9 cellular contexts compared by ENCODE assay signal in genomic region chr1:157105988-157106812, GRCh38. TPM values are rescaled to one million over a fixed set of nuclear protein-coding genes. Genes with fewer than 3 reads are reported as not detected.
DNase-seq lines count a peak whose midpoint lies in the region; ATAC-seq lines count a peak whose summit lies in the region.
"Had no signal": no experiment of that assay in that cellular context is flagged by ENCODE, and none has a peak within 500 bp of the region (broad histone marks: within the 10 kb centered on the region; RNA-seq: fewer than 3 reads in every experiment).

No MANE protein-coding gene starts in this region.

- peaks cover 11% of the 10 kb centered on the region for H3K4me1 Mint-ChIP-seq in activated CD4-positive, alpha-beta memory T cell treated with anti-CD3 and anti-CD28 coated beads for 36 hours (ENCODE audit: low read depth)

- H3K27me3 Mint-ChIP-seq in activated CD4-positive, alpha-beta memory T cell treated with anti-CD3 and anti-CD28 coated beads for 36 hours = peaks cover 26% of the 10 kb centered on the region

- DNase-seq in D341Med (ENCODE audit: low spot score) (peak; percentile 39), hippocampal formation (lab: John Stamatoyannopoulos, UW) (peak; percentile 8 to 21), ureter (ENCODE audit: low spot score) (peak; percentile 57), middle frontal gyrus (ENCODE audit: extremely low spot score, low spot score) (no peak), DMS153 (lab: John Stamatoyannopoulos, UW) (no peak)
- peak; percentile 73 for DNase-seq in activated CD4-positive, alpha-beta memory T cell treated with anti-CD3 and anti-CD28 coated beads for 36 hours

- ATAC-seq in GM19438 (IDR thresholded peaks at IDR 0.05; ENCODE audit: low read depth, unreplicated experiment) (peak; percentile 87), HG03469 (IDR thresholded peaks at IDR 0.05; ENCODE audit: unreplicated experiment) (peak; percentile 64)

- no peak overlapping the region for H3K4me3 Mint-ChIP-seq in activated CD4-positive, alpha-beta memory T cell treated with anti-CD3 and anti-CD28 coated beads for 36 hours

- POLR2A ChIA-PET in activated CD4-positive, alpha-beta memory T cell treated with anti-CD3 and anti-CD28 coated beads for 36 hours (lab: Charles Lee) = no interaction called here

- H3K9me3 Mint-ChIP-seq in activated CD4-positive, alpha-beta memory T cell treated with anti-CD3 and anti-CD28 coated beads for 36 hours = no peaks in the 10 kb centered on the region

- CTCF ChIA-PET in activated CD4-positive, alpha-beta memory T cell treated with anti-CD3 and anti-CD28 coated beads for 36 hours (lab: Charles Lee) = interaction anchor here (1.3 kb wide), 2 partner anchors 15 to 16 kb away, joined by 4 read pairs; no protein-coding TSS in a partner anchor

- intact Hi-C loops in activated CD4-positive, alpha-beta memory T cell treated with anti-CD3 and anti-CD28 coated beads for 36 hours (cut with micrococcal nuclease) = loop anchor here (5.0 kb wide), 1 partner anchor 36 kb away; no protein-coding TSS in a partner anchor

- no peak overlapping the region for H3K27ac Mint-ChIP-seq in activated CD4-positive, alpha-beta memory T cell treated with anti-CD3 and anti-CD28 coated beads for 36 hours

- no peaks in the 10 kb centered on the region for H3K36me3 Mint-ChIP-seq in activated CD4-positive, alpha-beta memory T cell treated with anti-CD3 and anti-CD28 coated beads for 36 hours

RNA-seq across cellular contexts. Expression of gene ETV3L, which starts 6.6 kb away (rescaled TPM):
- not detected for total RNA-seq in activated CD4-positive, alpha-beta memory T cell treated with anti-CD3 and anti-CD28 coated beads for 36 hours
- not detected for total RNA-seq in ureter
- total RNA-seq: SK-MEL-5 had no signal

RNA-seq across cellular contexts. Expression of gene ETV3, which starts 32.0 kb away (rescaled TPM):
- 10 to 100 TPM; 30.9 to 32.4 TPM for total RNA-seq in activated CD4-positive, alpha-beta memory T cell treated with anti-CD3 and anti-CD28 coated beads for 36 hours
- total RNA-seq in ureter = 52.4 TPM

Comparison
In these comparisons a context has a peak if more than half of its experiments do, and no peak if none do; other contexts are left out.
1. DNase-seq: peak in D341Med (single experiment), activated CD4-positive, alpha-beta memory T cell treated with anti-CD3 and anti-CD28 coated beads for 36 hours (single experiment), hippocampal formation (2 of 2) and ureter (single experiment); none in middle frontal gyrus (single experiment) and DMS153 (single experiment).